18 cellular contexts compared by ENCODE assay signal in the genomic region with DNA sequence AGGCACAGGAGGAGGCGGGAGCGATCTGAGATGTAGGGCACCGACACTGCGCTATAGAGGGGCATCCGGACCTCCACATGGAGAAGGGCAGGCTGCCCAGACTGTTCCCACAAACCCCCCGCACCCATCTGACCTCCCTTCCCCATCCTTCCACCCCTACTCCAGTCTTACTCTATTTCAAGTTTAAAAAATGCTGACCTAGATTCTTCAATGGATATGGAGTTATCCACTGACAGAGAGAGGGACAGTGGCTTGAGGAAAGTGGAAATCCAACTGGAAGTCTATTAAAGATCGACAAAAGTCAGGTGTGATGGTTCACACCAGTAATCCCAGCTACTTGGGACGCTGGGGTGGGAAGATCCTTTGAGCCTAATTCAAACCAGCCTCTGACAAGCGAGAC. TPM values are rescaled to one million over a fixed set of nuclear protein-coding genes. Genes with fewer than 3 reads are reported as not detected.
A peak's percentile ranks its signal among the peaks of the same experiment; 100 is the strongest.
DNase-seq lines count a peak whose midpoint lies in the region; ATAC-seq, FAIRE-seq and TF ChIP-seq lines count a peak whose summit lies in the region.
"Had no signal": no experiment of that assay in that cellular context is flagged by ENCODE, and none has a peak within 500 bp of the region (broad histone marks: within the 10 kb centered on the region; RNA-seq: fewer than 3 reads in every experiment).

No MANE protein-coding gene starts in this region.

- peaks cover 30% of the 10 kb centered on the region for H3K36me3 ChIP-seq in IMR-90 (ENCODE audit: control insufficient read depth, insufficient read depth, low read length)
- no peaks in the 10 kb centered on the region for H3K36me3 ChIP-seq in H1 (ENCODE audit: control insufficient read depth in 2 of 4, insufficient read depth in 4 of 4, low read length in 3 of 4)
- H3K36me3 ChIP-seq in transverse colon, result no peaks in the 10 kb centered on the region

- no peak overlapping the region for H3K27ac ChIP-seq in IMR-90 (ENCODE audit: insufficient read depth, low read length)
- H3K27ac ChIP-seq in H1 (ENCODE audit: low read depth, low read length), result no peak overlapping the region
- H3K27ac ChIP-seq in transverse colon, result peak overlapping the region in 3 of 4 donors; percentile 34 to 68 (median 60)
- H3K27ac ChIP-seq: C4-2B, SJSA1 had no signal

- peaks cover 1% of the 10 kb centered on the region for H3K9me3 Mint-ChIP-seq in neural crest cell
- H3K9me3 Mint-ChIP-seq: CD8-positive, alpha-beta memory T cell had no signal

- H4K5ac ChIP-seq in IMR-90 (ENCODE audit: low read depth, low read length) (no peak overlapping the region), H1 (ENCODE audit: insufficient read length, low read depth, low read length) (no peak overlapping the region)

- H2BK20ac ChIP-seq in IMR-90 (ENCODE audit: low read depth, low read length), result no peak overlapping the region
- no peak overlapping the region for H2BK20ac ChIP-seq in H1 (ENCODE audit: low read length)

- H3K4me2 ChIP-seq in IMR-90 (ENCODE audit: low read depth, low read length) (no peak overlapping the region), H1 (ENCODE audit: insufficient read depth in 1 of 2, low read depth in 2 of 2, low read length in 2 of 2) (0 out of 4 replicates have a peak overlapping the region, but pooled peaks have one; percentile 29 to 32)

- no peak overlapping the region for H3K23ac ChIP-seq in IMR-90 (ENCODE audit: low read depth, low read length)
- no peak overlapping the region for H3K23ac ChIP-seq in H1 (ENCODE audit: insufficient read length)

- H3K23me2 ChIP-seq in H1 (ENCODE audit: low read depth, low read length), result no peaks in the 10 kb centered on the region

- H3K4ac ChIP-seq in IMR-90 (ENCODE audit: low read depth, low read length), result no peak overlapping the region
- H3K4ac ChIP-seq in H1 (replicated peaks; ENCODE audit: insufficient read length, low read depth, low read length), result no peak overlapping the region

- H2BK120ac ChIP-seq in IMR-90 (ENCODE audit: low read depth, low read length), result no peak overlapping the region
- H2BK120ac ChIP-seq in H1 (replicated peaks; ENCODE audit: low read depth, low read length), result no peak overlapping the region

- TF ChIP-seq RAD21 in IMR-90 (IDR thresholded peaks at IDR 0.05; ENCODE audit: low read length) (no peak), H1 (IDR thresholded peaks at IDR 0.05 in 1 of 2, conservative IDR thresholded peaks at IDR 0.05 in 1 of 2; ENCODE audit: low read depth in 2 of 2, low read length in 2 of 2) (no peak)

- H3K4me1 Mint-ChIP-seq in neural crest cell, result peaks cover 2% of the 10 kb centered on the region

- no peak for TF ChIP-seq EP300 in H1 (IDR thresholded peaks at IDR 0.05; ENCODE audit: borderline replicate concordance in 1 of 2, low read depth in 2 of 2, low read length in 2 of 2)
- TF ChIP-seq EP300 in transverse colon (IDR thresholded peaks at IDR 0.05; ENCODE audit: low read depth), result no peak

- no peak overlapping the region for H3K4me3 ChIP-seq in IMR-90 (ENCODE audit: insufficient read depth, low read depth, low read length)
- no peak overlapping the region for H3K4me3 ChIP-seq in H1 (ENCODE audit: extremely low read depth in 1 of 4, insufficient read depth in 2 of 4, low read depth in 3 of 4, low read length in 4 of 4)
- no peak overlapping the region for H3K4me3 ChIP-seq in transverse colon
- H3K4me3 ChIP-seq: SJSA1 had no signal

- H3K27me3 Mint-ChIP-seq in neural crest cell (ENCODE audit: low read depth), result peaks cover 66% of the 10 kb centered on the region

- peak overlapping the region; percentile 21 for H3K4me3 Mint-ChIP-seq in neural crest cell
- H3K4me3 Mint-ChIP-seq: CD8-positive, alpha-beta memory T cell had no signal

- H3K56ac ChIP-seq in IMR-90 (ENCODE audit: extremely low read depth, insufficient read depth, low read length) (no peak overlapping the region), H1 (replicated peaks; ENCODE audit: insufficient read length, low read depth, low read length) (no peak overlapping the region)

- peaks cover 20% of the 10 kb centered on the region for H4K20me1 ChIP-seq in IMR-90 (ENCODE audit: insufficient read depth, low read length)
- no peaks in the 10 kb centered on the region for H4K20me1 ChIP-seq in H1 (replicated peaks in 1 of 2; ENCODE audit: control insufficient read depth in 1 of 2, insufficient read depth in 2 of 2, low read length in 2 of 2)

- no peak overlapping the region for H2AK5ac ChIP-seq in IMR-90 (ENCODE audit: low read depth, low read length)
- H2AK5ac ChIP-seq in H1 (ENCODE audit: low read depth, low read length), result no peak overlapping the region

- H3K4me1 ChIP-seq in IMR-90 (ENCODE audit: control insufficient read depth, insufficient read depth, low read length) (no peaks in the 10 kb centered on the region), H1 (replicated peaks in 1 of 4; ENCODE audit: control insufficient read depth in 3 of 4, insufficient read depth in 4 of 4, low read length in 3 of 4) (peaks cover 4 to 11% (median 6%) of the 10 kb centered on the region in 4 experiments; a peak in 6 of 7 replicates), transverse colon (peaks cover 0 to 7% (median 2%) of the 10 kb centered on the region in 4 donors)

- no peaks in the 10 kb centered on the region for H3K36me3 Mint-ChIP-seq in neural crest cell (ENCODE audit: low read depth)

- H3K27me3 ChIP-seq in IMR-90 (ENCODE audit: control insufficient read depth, insufficient read depth, low read length), result no peaks in the 10 kb centered on the region
- H3K27me3 ChIP-seq in H1 (replicated peaks in 1 of 4; ENCODE audit: control insufficient read depth in 3 of 4, extremely low read depth in 1 of 4, insufficient read depth in 3 of 4, low read length in 3 of 4), result no peaks in the 10 kb centered on the region
- H3K27me3 ChIP-seq in transverse colon, result no peaks in the 10 kb centered on the region
- H3K27me3 ChIP-seq: SJSA1 had no signal

- H2BK5ac ChIP-seq in IMR-90 (ENCODE audit: low read depth, low read length, poor library complexity, severe bottlenecking), result no peak overlapping the region
- H2BK5ac ChIP-seq in H1 (ENCODE audit: low read depth, low read length), result no peak overlapping the region

- no TSS peak for BruUV-seq in IMR-90 (replicated peaks; lab: Mats Ljungman, UMichigan)

- H3K14ac ChIP-seq in IMR-90 (replicated peaks; ENCODE audit: low read depth, low read length) (no peak overlapping the region), H1 (ENCODE audit: insufficient read length) (no peak overlapping the region)

- H3K79me2 ChIP-seq in H1 (ENCODE audit: control insufficient read depth in 1 of 2, insufficient read depth in 2 of 2, low read length in 2 of 2), result no peaks in the 10 kb centered on the region

- FAIRE-seq in H1 (lab: Jason Lieb, UNC), result no peak
- FAIRE-seq: G401.6, RCC 7860 had no signal

- H2BK12ac ChIP-seq in H1 (ENCODE audit: low read depth, low read length), result no peak overlapping the region

- TF ChIP-seq POLR2A in IMR-90 (IDR thresholded peaks at IDR 0.05; ENCODE audit: low read depth, low read length) (no peak), H1 (IDR thresholded peaks at IDR 0.05; ENCODE audit: control extremely low read depth in 1 of 2, low read depth in 2 of 2, low read length in 2 of 2) (no peak), transverse colon (IDR thresholded peaks at IDR 0.05) (no peak)

- CTCF ChIA-PET in IMR-90 (lab: Yijun Ruan, JAX) (interaction anchor here (0.7 to 1.5 kb wide), 2 partner anchors 8 to 59 kb away, joined by 4 read pairs; no protein-coding TSS in a partner anchor), H1 (lab: Charles Lee; ENCODE audit: partially characterized antibody) (interaction anchor here (0.7 to 4.0 kb wide), 21 partner anchors 9 to 233 kb away, joined by 3 to 24 read pairs (median 4); a partner anchor contains a TSS)

- H3K18ac ChIP-seq in IMR-90 (ENCODE audit: low read depth, low read length) (no peak overlapping the region), H1 (ENCODE audit: extremely low read depth, low read length) (no peak overlapping the region; the same call in 1 of the 2 replicates)

- H3K9ac ChIP-seq in IMR-90 (ENCODE audit: low read depth, low read length), result no peak overlapping the region
- no peak overlapping the region for H3K9ac ChIP-seq in H1 (replicated peaks in 1 of 4; ENCODE audit: extremely low read depth in 1 of 4, low read depth in 3 of 4, low read length in 3 of 4)

- H4K91ac ChIP-seq in IMR-90 (ENCODE audit: insufficient read depth, low read depth, low read length) (no peak overlapping the region), H1 (replicated peaks; ENCODE audit: insufficient read length, low read length) (no peak overlapping the region)

- H2BK15ac ChIP-seq in IMR-90 (ENCODE audit: low read depth, low read length), result no peak overlapping the region
- H2BK15ac ChIP-seq in H1 (ENCODE audit: low read length), result peak overlapping the region; percentile 46; the same call in 1 of the 2 replicates

- TF ChIP-seq CTCF in IMR-90 (conservative IDR thresholded peaks at IDR 0.05; ENCODE audit: low read depth, low read length), result no peak
- TF ChIP-seq CTCF in H1 (IDR thresholded peaks at IDR 0.05; ENCODE audit: control extremely low read depth in 1 of 3, insufficient read depth in 1 of 3, low read depth in 1 of 3, low read length in 3 of 3), result no peak
- TF ChIP-seq CTCF in neural crest cell (conservative IDR thresholded peaks at IDR 0.05), result no peak
- TF ChIP-seq CTCF in transverse colon (IDR thresholded peaks at IDR 0.05), result no peak

- no peak for DNase-seq in IMR-90
- DNase-seq in H1 (ENCODE audit: low read depth in 1 of 2, low spot score in 2 of 2), result no peak
- no peak for DNase-seq in neural crest cell (ENCODE audit: low read depth, low spot score)
- no peak for DNase-seq in transverse colon
- DNase-seq in GM19240 (ENCODE audit: insufficient read length, low spot score), result no peak
- no peak for DNase-seq in stimulated activated CD4-positive, alpha-beta T cell treated with anti-CD3 and anti-CD28 coated beads, Interleukin-4, amount 100 ng/mL, for 24 hours
- DNase-seq: KG1, NCI-H1105, NCI-H226 had no signal

- H4K8ac ChIP-seq in IMR-90 (ENCODE audit: low read depth in 2 of 2, low read length in 2 of 2) (no peak overlapping the region), H1 (ENCODE audit: extremely low read depth, insufficient read depth, low read length) (peak overlapping the region; percentile 52; the same call in 1 of the 2 replicates)

- ATAC-seq in IMR-90 (ENCODE audit: low read depth), result peak; percentile 4
- no peak for ATAC-seq in HG02759 (IDR thresholded peaks at IDR 0.05; ENCODE audit: unreplicated experiment)
- ATAC-seq in HG02981 (IDR thresholded peaks at IDR 0.05; ENCODE audit: unreplicated experiment), result no peak

- in situ Hi-C loops in IMR-90 (cut with MboI; ENCODE audit: low sequenced_read_pairs) (loop anchor here (10.0 kb wide), 1 partner anchor 223 kb away; a partner anchor contains a TSS), transverse colon (cut with MboI; ENCODE audit: low pct_ligation_motif_present in 1 of 4, low pct_unique_long_range_greater_than_20kb in 1 of 4, low sequenced_read_pairs in 3 of 4) (no loop called here)

- intact Hi-C loops in IMR-90 (cut with micrococcal nuclease) (loop anchor here (1.0 to 10.0 kb wide), 2 partner anchors 226 to 473 kb away; a partner anchor contains a TSS), transverse colon (cut with DNase I; ENCODE audit: low total_unique reads) (loop anchor here (10.0 kb wide), 1 partner anchor 63 kb away; a partner anchor contains a TSS)

- H2AFZ ChIP-seq in IMR-90 (replicated peaks; ENCODE audit: low read length, poor library complexity) (peak overlapping the region; percentile 75), H1 (ENCODE audit: low read length) (peak overlapping the region; percentile 47; the same call in 1 of the 2 replicates)

- POLR2A ChIA-PET in IMR-90 (lab: Charles Lee; ENCODE audit: unreplicated experiment) (no interaction called here), H1 (lab: Charles Lee; ENCODE audit: partially characterized antibody) (interaction anchor here (0.9 to 1.5 kb wide), 8 partner anchors 9 to 277 kb away, joined by 3 to 8 read pairs (median 3); a partner anchor contains a TSS)

- H3K27ac Mint-ChIP-seq in neural crest cell (ENCODE audit: unreplicated experiment), result peak overlapping the region; percentile 78

- H2AK9ac ChIP-seq in IMR-90 (replicated peaks; ENCODE audit: low read depth, low read length, poor library complexity), result no peak overlapping the region

- 60% methylated on average over 1 of the region's 9 CpGs; no CpG with 5 or more reads in 1 of the 2 experiments for WGBS in IMR-90 (ENCODE audit: extremely low coverage in 2 of 2, insufficient read length in 1 of 2), 2 experiments
- 85% methylated on average over 9 of the region's 9 CpGs; no CpG with 5 or more reads in 1 of the 2 experiments for WGBS in H1 (ENCODE audit: extremely low coverage in 1 of 2, insufficient coverage in 1 of 2, insufficient read length in 1 of 2, insufficient replicate concordance in 2 of 2, low coverage in 1 of 2, low lambda C conversion rate in 2 of 2, missing lambda C conversion rate in 1 of 2), 2 experiments
- 80 to 93% methylated on average over 3 to 9 of the region's 9 CpGs for WGBS in transverse colon (ENCODE audit: low coverage in 1 of 2), 2 donors

- dilution Hi-C loops in IMR-90 (cut with HindIII; ENCODE audit: low sequenced_read_pairs, unreplicated experiment), result no loop called here

- H3K79me1 ChIP-seq in IMR-90 (ENCODE audit: low read depth in 1 of 2, low read length in 2 of 2) (0 out of 4 replicates have a peak, but pooled peaks cover 0 to 4% of the 10 kb centered on the region in 2 experiments), H1 (ENCODE audit: low read depth, low read length) (no peaks in the 10 kb centered on the region)

- peaks cover 4% of the 10 kb centered on the region for H3K9me1 ChIP-seq in IMR-90 (ENCODE audit: insufficient read depth, low read length)

- H3K9me3 ChIP-seq in IMR-90 (ENCODE audit: control insufficient read depth, insufficient read depth, low read length), result no peaks in the 10 kb centered on the region
- H3K9me3 ChIP-seq in H1 (ENCODE audit: insufficient read depth in 2 of 2, low read depth in 1 of 2, low read length in 1 of 2), result no peaks in the 10 kb centered on the region
- H3K9me3 ChIP-seq in transverse colon, result no peaks in the 10 kb centered on the region
- H3K9me3 ChIP-seq: SJSA1 had no signal

RNA-seq across cellular contexts. Expression of a gene that starts 5.1 kb away (rescaled TPM):
- total RNA-seq in IMR-90 (2012; rRNA removed), result 57.2 and 66.3 TPM in 2 replicates
- 111 and 116 TPM in 2 replicates for polyA plus RNA-seq in IMR-90 (2012; rRNA removed)
- 95.7 and 122 TPM in 2 replicates for polyA plus RNA-seq in IMR-90 (2012; cell fraction: cytosol; rRNA removed)
- polyA plus RNA-seq in IMR-90 (2012; cell fraction: nucleus; rRNA removed; ENCODE audit: low replicate concordance), result 37.3 and 50.6 TPM in 2 replicates
- total RNA-seq in H1 (2021; fragmentation: NEBNext Ultra II Directional; extraction: Animal tissue kit (Norgen Biotek cat#: 25700)), result 103 and 110 TPM in 2 replicates
- polyA plus RNA-seq in H1 (2011; rRNA removed), result 129 and 168 TPM in 2 replicates
- 142 TPM for polyA plus RNA-seq in H1 (2011; cell fraction: cytosol; rRNA removed)
- 137 TPM for polyA plus RNA-seq in H1 (2011; cell fraction: nucleus; rRNA removed)
- polyA plus RNA-seq in H1 (2012, experiment 1 of 2), result 123 to 156 TPM (median 126 TPM) in 4 replicates
- 180 TPM for polyA plus RNA-seq in H1 (2012, experiment 2 of 2)
- 154 TPM for polyA plus RNA-seq in H1 (2013, experiment 1 of 2)
- 152 TPM for polyA plus RNA-seq in H1 (2013, experiment 2 of 2)
- polyA minus RNA-seq in H1 (2011; rRNA and poly(A)+ RNA removed), result 39.0 and 44.6 TPM in 2 replicates
- 37.1 TPM for polyA minus RNA-seq in H1 (2011; cell fraction: cytosol; rRNA and poly(A)+ RNA removed)
- polyA minus RNA-seq in H1 (2011; cell fraction: nucleus; rRNA and poly(A)+ RNA removed), result 29.5 TPM
- total RNA-seq in neural crest cell, result 97.7 and 100 TPM in 2 replicates
- total RNA-seq in transverse colon, result 10 to 100 TPM; 27.3 to 49.7 (median 40.3) TPM

RNA-seq across cellular contexts. Expression of a gene that starts 28.8 kb away (rescaled TPM):
- total RNA-seq in IMR-90 (2012; rRNA removed), result 349 and 523 TPM in 2 replicates
- polyA plus RNA-seq in IMR-90 (2012; rRNA removed), result 887 and 899 TPM in 2 replicates
- 644 and 1,415 TPM in 2 replicates for polyA plus RNA-seq in IMR-90 (2012; cell fraction: cytosol; rRNA removed)
- 237 and 431 TPM in 2 replicates for polyA plus RNA-seq in IMR-90 (2012; cell fraction: nucleus; rRNA removed; ENCODE audit: low replicate concordance)
- 11.0 and 13.7 TPM in 2 replicates for total RNA-seq in H1 (2021; fragmentation: NEBNext Ultra II Directional; extraction: Animal tissue kit (Norgen Biotek cat#: 25700))
- 4.8 and 6.2 TPM in 2 replicates for polyA plus RNA-seq in H1 (2011; rRNA removed)
- polyA plus RNA-seq in H1 (2011; cell fraction: cytosol; rRNA removed), result 4.3 TPM
- polyA plus RNA-seq in H1 (2011; cell fraction: nucleus; rRNA removed), result 5.4 TPM
- 8.0 to 21.0 TPM (median 12.5 TPM) in 4 replicates for polyA plus RNA-seq in H1 (2012, experiment 1 of 2)
- polyA plus RNA-seq in H1 (2012, experiment 2 of 2), result 13.2 TPM
- polyA plus RNA-seq in H1 (2013, experiment 1 of 2), result 11.0 TPM
- 12.2 TPM for polyA plus RNA-seq in H1 (2013, experiment 2 of 2)
- polyA minus RNA-seq in H1 (2011; rRNA and poly(A)+ RNA removed), result 8.7 and 13.5 TPM in 2 replicates
- 2.4 TPM for polyA minus RNA-seq in H1 (2011; cell fraction: cytosol; rRNA and poly(A)+ RNA removed)
- polyA minus RNA-seq in H1 (2011; cell fraction: nucleus; rRNA and poly(A)+ RNA removed), result 3.9 TPM
- total RNA-seq in neural crest cell, result 0.39 TPM in 1 of 2 replicates, not detected in the other
- total RNA-seq in transverse colon, result 1,000 to 10,000 TPM in 1 of 4 donors, 100 to 1,000 TPM in 3; 394 to 3,499 (median 729) TPM
- total RNA-seq: Calu3; CD8-positive, alpha-beta memory T cell; H4 had no signal
- polyA plus RNA-seq: CD8-positive, alpha-beta memory T cell had no signal

Comparison
In these comparisons a context has a peak if more than half of its experiments do, and no peak if none do; other contexts are left out.
1. H3K27ac ChIP-seq: peak in transverse colon (3 of 4); none in IMR-90 (single experiment) and H1 (single experiment).
2. RNA of a gene that starts 28.8 kb away (total RNA-seq): 394 to 3,499 TPM in transverse colon and 349 to 523 TPM in IMR-90; 11.0 to 13.7 TPM in H1 and 0.39 TPM in neural crest cell; every median in the first group is over 10 times any median in the second.